In the genomic region with DNA sequence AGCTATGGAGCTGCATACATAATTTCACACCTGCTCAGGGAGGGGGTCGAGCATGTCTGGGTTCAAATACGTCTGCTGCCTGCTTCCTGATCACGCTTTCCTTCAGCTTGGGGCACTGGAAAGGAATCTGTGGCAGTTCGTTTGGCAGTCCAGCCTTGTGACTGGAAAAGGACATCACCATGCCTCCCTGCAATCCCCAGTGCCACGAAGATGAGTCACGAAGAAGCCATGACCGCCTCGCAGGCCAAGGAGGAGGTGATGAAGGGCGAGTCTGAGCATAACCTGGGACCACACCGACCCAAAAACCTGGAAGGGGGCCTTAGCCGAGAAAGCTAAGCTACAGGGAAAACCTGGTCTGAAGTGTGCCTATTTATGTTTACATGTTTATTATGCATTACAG, we compare ENCODE assay signal across 13 cellular contexts. TPM values are rescaled to one million over a fixed set of nuclear protein-coding genes. Genes with fewer than 3 reads are reported as not detected.
DNase-seq lines count a peak whose midpoint lies in the region; ATAC-seq, FAIRE-seq and TF ChIP-seq lines count a peak whose summit lies in the region.
"Had no signal": no experiment of that assay in that cellular context is flagged by ENCODE, and none has a peak within 500 bp of the region (broad histone marks: within the 10 kb centered on the region; RNA-seq: fewer than 3 reads in every experiment).

No MANE protein-coding gene starts in this region.

- H3K79me2 ChIP-seq in GM23248 (ENCODE audit: insufficient read depth): no peaks in the 10 kb centered on the region

- CTCF ChIA-PET in MCF 10A (lab: Yijun Ruan, JAX): interaction anchor here (0.6 to 3.1 kb wide), 11 partner anchors 10 to 690 kb away, joined by 3 to 18 read pairs (median 5); a partner anchor contains a TSS

- no peaks in the 10 kb centered on the region for H3K27me3 ChIP-seq in GM23248 (replicated peaks; ENCODE audit: insufficient read depth)
- H3K27me3 ChIP-seq in skeletal muscle tissue (ENCODE audit: control insufficient read depth in 3 of 3, insufficient read depth in 3 of 3, low read length in 3 of 3): no peaks in the 10 kb centered on the region
- H3K27me3 ChIP-seq: BLaER1 treated with 17β-estradiol and CSF1 and Interleukin-3, amounts not matched to agents 10 nM and 100 nM; MG63; Peyer's patch had no signal

- H3K9me3 ChIP-seq in GM23248 (ENCODE audit: low read depth) (no peaks in the 10 kb centered on the region), skeletal muscle tissue (ENCODE audit: control insufficient read depth in 3 of 3, low read length in 3 of 3) (no peaks in the 10 kb centered on the region)
- H3K9me3 ChIP-seq: BLaER1 treated with 17β-estradiol and CSF1 and Interleukin-3, amounts not matched to agents 10 nM and 100 nM; MG63; Peyer's patch had no signal

- peaks cover 72% of the 10 kb centered on the region for H3K36me3 Mint-ChIP-seq in MCF 10A (ENCODE audit: insufficient read depth, unreplicated experiment)
- H3K36me3 Mint-ChIP-seq: activated naive CD8-positive, alpha-beta T cell had no signal

- no peak for TF ChIP-seq CTCF in MCF 10A (IDR thresholded peaks at IDR 0.05; ENCODE audit: unreplicated experiment)
- TF ChIP-seq CTCF in D721Med (IDR thresholded peaks at IDR 0.05; ENCODE audit: insufficient read depth, missing control alignments): no peak

- H3K27ac ChIP-seq in GM23248 (no peak overlapping the region), skeletal muscle tissue (ENCODE audit: low read depth, low read length) (peak overlapping the region; percentile 73)
- H3K27ac ChIP-seq: BLaER1 treated with 17β-estradiol and CSF1 and Interleukin-3, amounts not matched to agents 10 nM and 100 nM had no signal

- H4K20me1 ChIP-seq in GM23248 (ENCODE audit: insufficient read depth): no peaks in the 10 kb centered on the region

- H3K4me3 ChIP-seq in GM23248 (no peak overlapping the region), skeletal muscle tissue (ENCODE audit: low read length in 3 of 3) (peak overlapping the region; percentile 25 to 60 (median 41))
- H3K4me3 ChIP-seq: BLaER1 treated with 17β-estradiol and CSF1 and Interleukin-3, amounts not matched to agents 10 nM and 100 nM; MG63; Peyer's patch had no signal

- H3K27ac Mint-ChIP-seq in MCF 10A (ENCODE audit: low read depth, unreplicated experiment): peak overlapping the region; percentile 56
- H3K27ac Mint-ChIP-seq: activated naive CD8-positive, alpha-beta T cell had no signal

- no peaks in the 10 kb centered on the region for H3K9me3 Mint-ChIP-seq in MCF 10A (ENCODE audit: unreplicated experiment)

- H3K27me3 Mint-ChIP-seq in MCF 10A (ENCODE audit: insufficient read depth, unreplicated experiment): no peaks in the 10 kb centered on the region

- intact Hi-C loops in MCF 10A (cut with micrococcal nuclease): no loop called here

- 43 to 53% methylated on average over 11 of the region's 11 CpGs for WGBS in GM23248 (ENCODE audit: low coverage in 1 of 2, low lambda C conversion rate in 2 of 2, missing lambda C conversion rate in 2 of 2), 2 experiments

- no peaks in the 10 kb centered on the region for H3F3A ChIP-seq in GM23248 (ENCODE audit: insufficient read depth)

- ATAC-seq in left lobe of liver (no peak), HG03135 (IDR thresholded peaks at IDR 0.05; ENCODE audit: unreplicated experiment) (no peak), HG03039 (IDR thresholded peaks at IDR 0.05; ENCODE audit: unreplicated experiment) (no peak)

- H3K36me3 ChIP-seq in GM23248 (ENCODE audit: low read depth) (no peaks in the 10 kb centered on the region), skeletal muscle tissue (ENCODE audit: control insufficient read depth in 3 of 3, insufficient read depth in 3 of 3, low read length in 3 of 3) (peaks cover 15 to 47% (median 30%) of the 10 kb centered on the region in 3 donors)

- DNase-seq in GM23248: peak; percentile 55
- peak; percentile 70 for DNase-seq in MCF 10A (ENCODE audit: unreplicated experiment)
- peak; percentile 34 for DNase-seq in left lobe of liver (ENCODE audit: low spot score)
- no peak for DNase-seq in D721Med (ENCODE audit: insufficient read length, low spot score)
- DNase-seq in inferior parietal cortex (ENCODE audit: extremely low spot score): no peak
- DNase-seq: MG63, Peyer's patch, T1000 had no signal

- no peak for FAIRE-seq in D721Med (lab: Jason Lieb, UNC)

- peaks cover 30% of the 10 kb centered on the region for H3K4me1 Mint-ChIP-seq in MCF 10A (ENCODE audit: insufficient read depth, unreplicated experiment)

- H3K9me2 ChIP-seq in GM23248 (ENCODE audit: insufficient read depth): no peaks in the 10 kb centered on the region

- no peak overlapping the region for H3K4me2 ChIP-seq in GM23248 (ENCODE audit: unreplicated experiment)
- H3K4me2 ChIP-seq: BLaER1 treated with 17β-estradiol and CSF1 and Interleukin-3, amounts not matched to agents 10 nM and 100 nM had no signal

- POLR2A ChIA-PET in MCF 10A (lab: Yijun Ruan, JAX): interaction anchor here (0.6 to 7.7 kb wide), 16 partner anchors 10 to 1858 kb away, joined by 3 to 75 read pairs (median 4); a partner anchor contains a TSS

- peak overlapping the region; percentile 3 for H3K4me3 Mint-ChIP-seq in MCF 10A (ENCODE audit: unreplicated experiment)
- H3K4me3 Mint-ChIP-seq: activated naive CD8-positive, alpha-beta T cell had no signal

- H3K4me1 ChIP-seq in GM23248 (ENCODE audit: insufficient read depth) (no peaks in the 10 kb centered on the region; the same call in 1 of the 2 replicates), skeletal muscle tissue (ENCODE audit: control insufficient read depth in 3 of 3, insufficient read depth in 3 of 3, low read length in 3 of 3) (peaks cover 49 to 59% (median 51%) of the 10 kb centered on the region in 3 donors)

- in situ Hi-C loops in GM23248 (cut with MboI): loop anchor here (25.0 kb wide), 1 partner anchor 877 kb away; no protein-coding TSS in a partner anchor

- H2AFZ ChIP-seq in GM23248: no peak overlapping the region

- H3K9ac ChIP-seq in GM23248 (no peak overlapping the region), skeletal muscle tissue (ENCODE audit: low read depth in 1 of 3, low read length in 3 of 3) (peak overlapping the region in 1 of 3 donors; percentile 55)
- H3K9ac ChIP-seq: BLaER1 treated with 17β-estradiol and CSF1 and Interleukin-3, amounts not matched to agents 10 nM and 100 nM had no signal

- BruUV-seq in MCF 10A (replicated peaks; lab: Mats Ljungman, UMichigan): no TSS peak

RNA-seq across cellular contexts. Expression of a gene that starts 13.1 kb away (rescaled TPM):
- 4.8 and 8.4 TPM in 2 replicates for total RNA-seq in GM23248 (2014; rRNA removed; shearing (Covaris generic))
- polyA plus RNA-seq in GM23248 (2016; fragmentation: Nextera tagmentation; extraction: Ambion mirVana): 0.98 and 1.2 TPM in 2 replicates
- total RNA-seq in MCF 10A (2022) (62.5 and 88.0 TPM in 2 replicates), left lobe of liver (4.3 TPM), skeletal muscle tissue (60.5 TPM)

Comparison
In these comparisons a context has a peak if more than half of its experiments do, and no peak if none do; other contexts are left out.
1. DNase-seq: peak in GM23248 (single experiment), MCF 10A (single experiment) and left lobe of liver (single experiment); none in D721Med (single experiment) and inferior parietal cortex (single experiment).